Comparison of ENCODE assay signal across 13 cellular contexts in genomic region chr16:67897231-67897630, GRCh38. TPM values are rescaled to one million over a fixed set of nuclear protein-coding genes. Genes with fewer than 3 reads are reported as not detected.
DNase-seq lines count a peak whose midpoint lies in the region; ATAC-seq and TF ChIP-seq lines count a peak whose summit lies in the region.
"Had no signal": no experiment of that assay in that cellular context is flagged by ENCODE, and none has a peak within 500 bp of the region (broad histone marks: within the 10 kb centered on the region; RNA-seq: fewer than 3 reads in every experiment).

No MANE protein-coding gene starts in this region.

- H3K36me3 Mint-ChIP-seq in neural crest cell (ENCODE audit: low read depth): no peaks in the 10 kb centered on the region
- peaks cover 3% of the 10 kb centered on the region for H3K36me3 Mint-ChIP-seq in activated CD8-positive, alpha-beta T cell treated with anti-CD3 and anti-CD28 coated beads, Interleukin-2, amount 10 ng/mL, durations not matched to agents 7 days and 5 days (ENCODE audit: low read depth)

- POLR2A ChIA-PET in activated CD8-positive, alpha-beta T cell treated with anti-CD3 and anti-CD28 coated beads, Interleukin-2, amount 10 ng/mL, durations not matched to agents 7 days and 5 days (lab: Charles Lee): interaction anchor here (1.5 kb wide), 1 partner anchor 39 kb away, joined by 5 read pairs; the partner anchor contains the start of gene PSMB10

- no peak for TF ChIP-seq POLR2A in heart left ventricle (IDR thresholded peaks at IDR 0.05)

- no peak overlapping the region for H3K4me3 ChIP-seq in heart left ventricle
- no peak overlapping the region for H3K4me3 ChIP-seq in epithelial cell of esophagus (ENCODE audit: low read length)
- H3K4me3 ChIP-seq in upper lobe of right lung: no peak overlapping the region
- H3K4me3 ChIP-seq: adrenal gland had no signal

- ATAC-seq in heart left ventricle (peak in 2 of 4 donors; percentile 11 to 29), left ventricle myocardium superior (no peak), upper lobe of right lung (no peak), HG03521 (IDR thresholded peaks at IDR 0.05; ENCODE audit: unreplicated experiment) (no peak)
- ATAC-seq in activated CD8-positive, alpha-beta T cell treated with anti-CD3 and anti-CD28 coated beads, Interleukin-2, amount 10 ng/mL, durations not matched to agents 7 days and 5 days: no peak

- intact Hi-C loops in heart left ventricle (cut with DNase I) (no loop called here), left ventricle myocardium superior (cut with micrococcal nuclease) (no loop called here), upper lobe of right lung (cut with DNase I) (no loop called here)

- peaks cover 32% of the 10 kb centered on the region for H3K4me1 Mint-ChIP-seq in neural crest cell
- peaks cover 31% of the 10 kb centered on the region for H3K4me1 Mint-ChIP-seq in activated CD8-positive, alpha-beta T cell treated with anti-CD3 and anti-CD28 coated beads, Interleukin-2, amount 10 ng/mL, durations not matched to agents 7 days and 5 days (ENCODE audit: low read depth)

- H3K27ac Mint-ChIP-seq in neural crest cell (ENCODE audit: unreplicated experiment): no peak overlapping the region
- H3K27ac Mint-ChIP-seq in activated CD8-positive, alpha-beta T cell treated with anti-CD3 and anti-CD28 coated beads, Interleukin-2, amount 10 ng/mL, durations not matched to agents 7 days and 5 days: no peak overlapping the region

- no peaks in the 10 kb centered on the region for H3K27me3 ChIP-seq in heart left ventricle
- H3K27me3 ChIP-seq in upper lobe of right lung: no peaks in the 10 kb centered on the region
- H3K27me3 ChIP-seq: adrenal gland had no signal

- TF ChIP-seq CTCF in heart left ventricle (IDR thresholded peaks at IDR 0.05) (no peak), epithelial cell of esophagus (IDR thresholded peaks at IDR 0.05; ENCODE audit: insufficient read depth, low read depth, low read length, missing control alignments) (no peak), neural crest cell (conservative IDR thresholded peaks at IDR 0.05) (no peak), upper lobe of right lung (IDR thresholded peaks at IDR 0.05) (no peak)

- peaks cover 15 to 57% (median 48%) of the 10 kb centered on the region in 12 donors for H3K4me1 ChIP-seq in heart left ventricle
- peaks cover 34% of the 10 kb centered on the region for H3K4me1 ChIP-seq in upper lobe of right lung

- in situ Hi-C loops in KBM-7 (cut with MboI; ENCODE audit: low pct_unique_long_range_greater_than_20kb, low sequenced_read_pairs): no loop called here

- H3K4me3 Mint-ChIP-seq in neural crest cell: peak overlapping the region; percentile 31
- H3K4me3 Mint-ChIP-seq in activated CD8-positive, alpha-beta T cell treated with anti-CD3 and anti-CD28 coated beads, Interleukin-2, amount 10 ng/mL, durations not matched to agents 7 days and 5 days: no peak overlapping the region

- H3K9me3 ChIP-seq in heart left ventricle (no peaks in the 10 kb centered on the region), upper lobe of right lung (no peaks in the 10 kb centered on the region)
- H3K9me3 ChIP-seq: adrenal gland had no signal

- CTCF ChIA-PET in activated CD8-positive, alpha-beta T cell treated with anti-CD3 and anti-CD28 coated beads, Interleukin-2, amount 10 ng/mL, durations not matched to agents 7 days and 5 days (lab: Charles Lee): interaction anchor here (0.8 to 2.3 kb wide), 7 partner anchors 11 to 225 kb away, joined by 3 to 14 read pairs (median 4); partner anchors contain the start of gene NRN1L

- H3K27ac ChIP-seq in heart left ventricle (peak overlapping the region in 8 of 12 donors; percentile 9 to 68 (median 46)), upper lobe of right lung (peak overlapping the region; percentile 18)

- H3K36me3 ChIP-seq in heart left ventricle (peaks cover 0 to 11% (median 3%) of the 10 kb centered on the region in 9 donors), upper lobe of right lung (no peaks in the 10 kb centered on the region)
- H3K36me3 ChIP-seq: adrenal gland had no signal

- 71 to 74% (median 74%) methylated on average over 3 of the region's 3 CpGs for WGBS in heart left ventricle, 4 donors

- no peak for DNase-seq in heart left ventricle
- no peak for DNase-seq in left ventricle myocardium superior
- DNase-seq in epithelial cell of esophagus (ENCODE audit: low read depth): peak; percentile 22
- DNase-seq in neural crest cell (ENCODE audit: low read depth, low spot score): no peak
- no peak for DNase-seq in upper lobe of right lung
- no peak for DNase-seq in KBM-7
- DNase-seq in activated CD8-positive, alpha-beta T cell treated with anti-CD3 and anti-CD28 coated beads, Interleukin-2, amount 10 ng/mL, durations not matched to agents 7 days and 5 days: no peak
- DNase-seq: activated CD4-positive, CD25-positive, alpha-beta regulatory T cell; activated CD8-positive, alpha-beta memory T cell treated with anti-CD3 and anti-CD28 coated beads, Interleukin-2, amount 50 U/mL, for 48 hours; adrenal gland; NCI-H2081; trophoblast cell had no signal

- no peaks in the 10 kb centered on the region for H3K27me3 Mint-ChIP-seq in neural crest cell (ENCODE audit: low read depth)
- no peaks in the 10 kb centered on the region for H3K27me3 Mint-ChIP-seq in activated CD8-positive, alpha-beta T cell treated with anti-CD3 and anti-CD28 coated beads, Interleukin-2, amount 10 ng/mL, durations not matched to agents 7 days and 5 days (ENCODE audit: low read depth)

- no peaks in the 10 kb centered on the region for H3K9me3 Mint-ChIP-seq in neural crest cell
- H3K9me3 Mint-ChIP-seq in activated CD8-positive, alpha-beta T cell treated with anti-CD3 and anti-CD28 coated beads, Interleukin-2, amount 10 ng/mL, durations not matched to agents 7 days and 5 days (ENCODE audit: insufficient read depth): no peaks in the 10 kb centered on the region

RNA-seq across cellular contexts. Expression of gene PSKH1, which starts 4.2 kb away (rescaled TPM):
- total RNA-seq in heart left ventricle (10 to 100 TPM; 17.1 to 31.3 (median 21.6) TPM), left ventricle myocardium superior (18.1 TPM), neural crest cell (39.0 and 41.5 TPM in 2 replicates), upper lobe of right lung (29.7 TPM)
- polyA plus RNA-seq in heart left ventricle: 10 to 100 TPM; 16.3 to 36.9 TPM
- 10 to 100 TPM; 20.0 to 22.8 TPM for total RNA-seq in activated CD8-positive, alpha-beta T cell treated with anti-CD3 and anti-CD28 coated beads, Interleukin-2, amount 10 ng/mL, durations not matched to agents 7 days and 5 days

RNA-seq across cellular contexts. Expression of gene NRN1L, which starts 12.5 kb away (rescaled TPM):
- 1 to 10 TPM in 4 of 9 donors, under 1 TPM in 2, not detected in 3; 0.78 to 5.8 (median 1.7) TPM for total RNA-seq in heart left ventricle
- 1 to 10 TPM; 1.7 to 1.8 TPM for polyA plus RNA-seq in heart left ventricle
- not detected for total RNA-seq in left ventricle myocardium superior
- total RNA-seq in neural crest cell: 1.0 TPM in 1 of 2 replicates, not detected in the other
- total RNA-seq in upper lobe of right lung: 0.69 TPM
- total RNA-seq in activated CD8-positive, alpha-beta T cell treated with anti-CD3 and anti-CD28 coated beads, Interleukin-2, amount 10 ng/mL, durations not matched to agents 7 days and 5 days: 1 to 10 TPM; 1.2 to 1.4 TPM

RNA-seq across cellular contexts. Expression of gene EDC4, which starts 24.4 kb away (rescaled TPM):
- total RNA-seq in heart left ventricle (10 to 100 TPM; 26.2 to 42.5 (median 32.5) TPM), left ventricle myocardium superior (31.8 TPM), neural crest cell (100 and 101 TPM in 2 replicates), upper lobe of right lung (48.8 TPM)
- polyA plus RNA-seq in heart left ventricle: 10 to 100 TPM; 27.8 to 31.1 TPM
- 100 to 1,000 TPM; 111 to 113 TPM for total RNA-seq in activated CD8-positive, alpha-beta T cell treated with anti-CD3 and anti-CD28 coated beads, Interleukin-2, amount 10 ng/mL, durations not matched to agents 7 days and 5 days

RNA-seq across cellular contexts. Expression of gene CTRL, which starts 34.4 kb away (rescaled TPM):
- 1 to 10 TPM in 3 of 9 donors, under 1 TPM in 5, not detected in 1; 0.23 to 2.1 (median 0.74) TPM for total RNA-seq in heart left ventricle
- polyA plus RNA-seq in heart left ventricle: under 1 TPM; 0.61 to 0.90 TPM
- 0.37 TPM for total RNA-seq in left ventricle myocardium superior
- total RNA-seq in neural crest cell: 2.5 and 3.0 TPM in 2 replicates
- total RNA-seq in upper lobe of right lung: 0.96 TPM
- total RNA-seq in activated CD8-positive, alpha-beta T cell treated with anti-CD3 and anti-CD28 coated beads, Interleukin-2, amount 10 ng/mL, durations not matched to agents 7 days and 5 days: 1 to 10 TPM; 5.5 TPM

RNA-seq across cellular contexts. Expression of gene PSMB10, which starts 39.4 kb away (rescaled TPM):
- total RNA-seq in heart left ventricle (100 to 1,000 TPM in 1 of 9 donors, 10 to 100 TPM in 8; 39.4 to 182 (median 60.5) TPM), left ventricle myocardium superior (54.1 TPM), neural crest cell (22.4 and 22.5 TPM in 2 replicates), upper lobe of right lung (71.6 TPM)
- polyA plus RNA-seq in heart left ventricle: 100 to 1,000 TPM in 1 of 2 donors, 10 to 100 TPM in 1; 56.9 to 118 TPM
- 100 to 1,000 TPM; 257 to 275 TPM for total RNA-seq in activated CD8-positive, alpha-beta T cell treated with anti-CD3 and anti-CD28 coated beads, Interleukin-2, amount 10 ng/mL, durations not matched to agents 7 days and 5 days
